Comparison of ENCODE assay signal across 8 cellular contexts in the genomic region with DNA sequence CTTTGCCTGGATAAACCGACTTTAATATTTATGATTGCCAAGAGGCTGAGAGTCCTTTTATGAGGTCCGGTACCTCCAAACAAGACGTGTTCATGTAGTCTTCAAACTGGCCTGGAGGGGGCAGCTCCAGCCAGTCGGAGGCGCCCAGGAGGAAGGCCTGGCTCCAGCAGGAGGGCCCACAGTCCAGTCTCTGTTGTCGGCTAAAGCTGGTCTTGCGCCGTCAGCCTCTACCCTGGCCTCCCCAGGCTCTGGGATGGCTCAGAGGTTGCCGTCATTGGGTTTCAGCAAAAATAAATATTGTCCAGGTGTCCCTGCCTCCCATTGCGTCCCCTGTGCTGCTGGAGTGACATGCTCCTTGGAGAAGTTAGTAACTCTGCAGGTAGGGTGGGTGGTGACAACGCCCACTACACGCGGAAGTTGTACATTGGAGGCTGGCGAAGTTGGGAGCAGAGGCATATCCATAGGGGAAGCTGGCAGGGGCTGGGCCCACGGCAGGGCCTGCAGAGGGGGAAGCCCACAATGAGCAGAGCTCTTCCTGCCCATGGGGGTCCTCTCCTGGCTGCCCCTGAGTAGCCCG. TPM values are rescaled to one million over a fixed set of nuclear protein-coding genes. Genes with fewer than 3 reads are reported as not detected.
DNase-seq lines count a peak whose midpoint lies in the region; ATAC-seq lines count a peak whose summit lies in the region.

No MANE protein-coding gene starts in this region.

- no peaks in the 10 kb centered on the region for H3K9me3 Mint-ChIP-seq in T-helper 1 cell treated with Interleukin-12 subunit alpha and Interleukin-12 subunit beta and Interleukin-4 antibody, amounts not matched to agents 30 μg/mL and 1 μg/mL, for 36 hours

- H3K4me3 Mint-ChIP-seq in T-helper 1 cell treated with Interleukin-12 subunit alpha and Interleukin-12 subunit beta and Interleukin-4 antibody, amounts not matched to agents 30 μg/mL and 1 μg/mL, for 36 hours: peak overlapping the region; percentile 78

- ATAC-seq in left colon: peak; percentile 70

- peaks cover 17% of the 10 kb centered on the region for H3K4me1 Mint-ChIP-seq in T-helper 1 cell treated with Interleukin-12 subunit alpha and Interleukin-12 subunit beta and Interleukin-4 antibody, amounts not matched to agents 30 μg/mL and 1 μg/mL, for 36 hours (ENCODE audit: low read depth)

- H3K27me3 Mint-ChIP-seq in T-helper 1 cell treated with Interleukin-12 subunit alpha and Interleukin-12 subunit beta and Interleukin-4 antibody, amounts not matched to agents 30 μg/mL and 1 μg/mL, for 36 hours (ENCODE audit: low read depth): no peaks in the 10 kb centered on the region

- intact Hi-C loops in left colon (cut with DNase I, micrococcal nuclease): no loop called here

- DNase-seq in Daoy (ENCODE audit: low read depth) (peak; percentile 82), H4 (ENCODE audit: low spot score) (peak; percentile 60), NCI-H1105 treated with DMSO at 0.1 percent for 48 hours (lab: John Stamatoyannopoulos, UW) (peak; percentile 62), dermis blood vessel endothelial cell (peak; percentile 90), left colon (peak; percentile 81 to 87), NK-92 (lab: John Stamatoyannopoulos, UW; ENCODE audit: unreplicated experiment) (no peak)
- peak; percentile 61 for DNase-seq in stimulated activated CD8-positive, alpha-beta memory T cell treated with anti-CD3 and anti-CD28 coated beads, Interleukin-4, amount 100 ng/mL, for 48 hours

- H3K36me3 Mint-ChIP-seq in T-helper 1 cell treated with Interleukin-12 subunit alpha and Interleukin-12 subunit beta and Interleukin-4 antibody, amounts not matched to agents 30 μg/mL and 1 μg/mL, for 36 hours (ENCODE audit: low read depth): no peaks in the 10 kb centered on the region

- peak overlapping the region; percentile 63 for H3K27ac Mint-ChIP-seq in T-helper 1 cell treated with Interleukin-12 subunit alpha and Interleukin-12 subunit beta and Interleukin-4 antibody, amounts not matched to agents 30 μg/mL and 1 μg/mL, for 36 hours

RNA-seq across cellular contexts. Expression of a gene that starts 1.0 kb away (rescaled TPM):
- 53.4 and 57.9 TPM in 2 replicates for total RNA-seq in Daoy (2014; rRNA removed; shearing (Covaris generic))
- 75.0 and 77.8 TPM in 2 replicates for total RNA-seq in H4 (2014; rRNA removed; shearing (Covaris generic))
- total RNA-seq in dermis blood vessel endothelial cell (87.3 and 175 TPM in 2 replicates), left colon (100 to 1,000 TPM; 137 to 194 TPM)

RNA-seq across cellular contexts. Expression of a gene that starts 29.5 kb away (rescaled TPM):
- total RNA-seq in Daoy (2014; rRNA removed; shearing (Covaris generic)): not detected in 2 replicates
- not detected in 2 replicates for total RNA-seq in H4 (2014; rRNA removed; shearing (Covaris generic))
- not detected in 2 replicates for total RNA-seq in dermis blood vessel endothelial cell
- total RNA-seq in left colon: not detected

RNA-seq across cellular contexts. Expression of a gene that starts 35.1 kb away (rescaled TPM):
- total RNA-seq in Daoy (2014; rRNA removed; shearing (Covaris generic)): 18.1 and 24.8 TPM in 2 replicates
- 6.2 and 8.9 TPM in 2 replicates for total RNA-seq in H4 (2014; rRNA removed; shearing (Covaris generic))
- total RNA-seq in dermis blood vessel endothelial cell: 12.7 and 14.6 TPM in 2 replicates
- 10 to 100 TPM in 1 of 2 donors, 1 to 10 TPM in 1; 9.6 to 10.8 TPM for total RNA-seq in left colon

RNA-seq across cellular contexts. Expression of a gene that starts 48.5 kb away (rescaled TPM):
- total RNA-seq in Daoy (2014; rRNA removed; shearing (Covaris generic)): not detected in 2 replicates
- not detected in 2 replicates for total RNA-seq in H4 (2014; rRNA removed; shearing (Covaris generic))
- total RNA-seq in dermis blood vessel endothelial cell (not detected in 2 replicates), left colon (not detected)

RNA-seq across cellular contexts. Expression of a gene that starts 57.3 kb away (rescaled TPM):
- 24.4 and 24.5 TPM in 2 replicates for total RNA-seq in Daoy (2014; rRNA removed; shearing (Covaris generic))
- 19.1 TPM in 2 replicates for total RNA-seq in H4 (2014; rRNA removed; shearing (Covaris generic))
- total RNA-seq in dermis blood vessel endothelial cell: 56.2 and 71.2 TPM in 2 replicates
- 100 to 1,000 TPM in 1 of 2 donors, 10 to 100 TPM in 1; 85.8 to 104 TPM for total RNA-seq in left colon
